In the genomic region with DNA sequence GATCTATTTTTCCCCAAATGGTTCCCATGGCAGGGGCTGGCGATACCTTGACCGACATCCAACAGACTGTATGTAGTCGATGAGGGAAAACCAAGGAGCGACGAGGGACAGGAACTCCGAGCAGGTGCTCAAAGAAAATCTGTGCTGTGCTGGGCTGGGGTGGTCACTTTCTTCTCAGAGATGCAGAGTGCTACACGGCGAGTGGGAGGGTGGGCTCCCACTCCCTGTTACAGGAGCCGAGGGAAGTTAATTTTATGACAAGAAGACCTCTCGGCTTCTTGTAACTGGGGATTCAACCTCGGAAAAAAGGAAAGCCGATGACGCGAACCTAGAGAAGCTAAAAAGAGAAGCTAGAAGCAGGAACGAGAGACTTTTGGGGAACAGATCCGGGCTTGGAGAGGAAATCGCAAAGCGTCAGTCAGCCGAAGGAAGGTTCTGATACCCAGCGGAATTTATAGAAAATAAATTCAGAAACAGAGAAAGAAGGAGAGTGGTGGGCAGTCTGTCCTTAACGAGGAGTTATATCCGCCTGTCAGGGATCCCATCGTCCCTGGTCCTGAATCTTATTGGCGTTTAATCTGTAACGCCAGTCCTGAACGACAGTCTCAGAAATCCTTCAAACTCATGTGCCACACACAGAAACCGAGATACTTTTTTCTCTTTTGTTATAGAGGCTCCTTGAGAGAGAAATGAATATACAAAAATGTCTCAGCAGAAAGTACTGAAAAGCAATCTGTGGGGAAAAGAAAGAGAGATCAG, we compare ENCODE assay signal across 12 cellular contexts.
DNase-seq lines count a peak whose midpoint lies in the region; ATAC-seq and TF ChIP-seq lines count a peak whose summit lies in the region.
"Had no signal": no experiment of that assay in that cellular context is flagged by ENCODE, and none has a peak within 500 bp of the region (broad histone marks: within the 10 kb centered on the region; RNA-seq: fewer than 3 reads in every experiment).

No MANE protein-coding gene starts in this region.

- H3K36me3 ChIP-seq in Caco-2 (ENCODE audit: control insufficient read depth, insufficient read depth, low read length) = no peaks in the 10 kb centered on the region
- no peaks in the 10 kb centered on the region for H3K36me3 ChIP-seq in endodermal cell (ENCODE audit: control insufficient read depth, insufficient read depth, low read length)
- H3K36me3 ChIP-seq in naive thymus-derived CD4-positive, alpha-beta T cell (ENCODE audit: control insufficient read depth in 2 of 3, insufficient read depth in 3 of 3, low read length in 3 of 3) = no peaks in the 10 kb centered on the region
- H3K36me3 ChIP-seq in PC-3 (ENCODE audit: low read depth, low read length) = no peaks in the 10 kb centered on the region
- no peaks in the 10 kb centered on the region for H3K36me3 ChIP-seq in sigmoid colon

- H3K27ac ChIP-seq in endodermal cell (ENCODE audit: low read depth, low read length) = no peak overlapping the region
- no peak overlapping the region for H3K27ac ChIP-seq in naive thymus-derived CD4-positive, alpha-beta T cell (ENCODE audit: low read depth, low read length)
- no peak overlapping the region for H3K27ac ChIP-seq in PC-3 (ENCODE audit: low read length)
- no peak overlapping the region for H3K27ac ChIP-seq in sigmoid colon

- H3K27me3 ChIP-seq in Caco-2 (replicated peaks; ENCODE audit: control insufficient read depth, insufficient read depth, low read length) (no peaks in the 10 kb centered on the region), endodermal cell (ENCODE audit: control insufficient read depth, insufficient read depth, low read length, poor library complexity, severe bottlenecking) (peaks cover 16% of the 10 kb centered on the region), PC-3 (ENCODE audit: low read length) (peaks cover 16% of the 10 kb centered on the region), sigmoid colon (peaks cover 6 to 54% (median 27%) of the 10 kb centered on the region in 3 donors)
- peaks cover 0 to 20% of the 10 kb centered on the region in 2 donors for H3K27me3 ChIP-seq in naive thymus-derived CD4-positive, alpha-beta T cell (ENCODE audit: control insufficient read depth in 2 of 2, insufficient read depth in 2 of 2, low read length in 2 of 2)

- H3K27ac Mint-ChIP-seq in Caco-2 (ENCODE audit: unreplicated experiment) (no peak overlapping the region), endodermal cell (peak overlapping the region; percentile 87)
- peak overlapping the region in 6 of 9 donors; percentile 46 to 80 (median 60) for H3K27ac Mint-ChIP-seq in naive thymus-derived CD4-positive, alpha-beta T cell

- no peaks in the 10 kb centered on the region for H3K4me1 Mint-ChIP-seq in Caco-2 (ENCODE audit: low read depth, unreplicated experiment)
- H3K4me1 Mint-ChIP-seq in endodermal cell = peaks cover 15% of the 10 kb centered on the region
- peaks cover 0 to 4% (median 0%) of the 10 kb centered on the region in 7 donors for H3K4me1 Mint-ChIP-seq in naive thymus-derived CD4-positive, alpha-beta T cell

- no peak for TF ChIP-seq EP300 in sigmoid colon (IDR thresholded peaks at IDR 0.05)

- no peak for ATAC-seq in naive thymus-derived CD4-positive, alpha-beta T cell
- no peak for ATAC-seq in PC-3
- ATAC-seq in GM19452 (IDR thresholded peaks at IDR 0.05; ENCODE audit: unreplicated experiment) = no peak

- WGBS in endodermal cell (ENCODE audit: insufficient coverage in 1 of 2, insufficient read length in 1 of 2), 2 experiments = 1 to 2% methylated on average over 24 to 27 of the region's 27 CpGs
- 7 to 19% methylated on average over 27 of the region's 27 CpGs for whole genome bisulfite sequencing in sigmoid colon, 2 donors

- H3K4me2 ChIP-seq in PC-3 (ENCODE audit: low read length) = no peak overlapping the region

- no peaks in the 10 kb centered on the region for H4K20me1 ChIP-seq in PC-3 (ENCODE audit: low read length)

- CTCF ChIA-PET in Caco-2 (lab: Charles Lee) (no interaction called here), PC-3 (lab: Charles Lee) (no interaction called here)
- CTCF ChIA-PET in naive thymus-derived CD4-positive, alpha-beta T cell (lab: Charles Lee) = no interaction called here

- H3K27me3 Mint-ChIP-seq in Caco-2 (ENCODE audit: insufficient read depth, unreplicated experiment) (peaks cover 5% of the 10 kb centered on the region), endodermal cell (ENCODE audit: insufficient read depth) (peaks cover 56% of the 10 kb centered on the region)
- peaks cover 45 to 67% (median 57%) of the 10 kb centered on the region in 5 donors for H3K27me3 Mint-ChIP-seq in naive thymus-derived CD4-positive, alpha-beta T cell

- H3K79me2 ChIP-seq in PC-3 (ENCODE audit: low read length) = no peaks in the 10 kb centered on the region

- H3K9me2 ChIP-seq in PC-3 (replicated peaks; ENCODE audit: low read length) = no peaks in the 10 kb centered on the region

- H3K4me1 ChIP-seq in Caco-2 (no peaks in the 10 kb centered on the region), endodermal cell (ENCODE audit: control insufficient read depth, insufficient read depth, low read length) (no peaks in the 10 kb centered on the region), PC-3 (ENCODE audit: insufficient read depth, low read length) (no peaks in the 10 kb centered on the region), sigmoid colon (no peaks in the 10 kb centered on the region)
- no peaks in the 10 kb centered on the region for H3K4me1 ChIP-seq in naive thymus-derived CD4-positive, alpha-beta T cell (ENCODE audit: control insufficient read depth in 2 of 2, insufficient read depth in 2 of 2, low read length in 2 of 2)

- H3F3A ChIP-seq in PC-3 (ENCODE audit: low read length, unreplicated experiment) = peaks cover 4% of the 10 kb centered on the region

- peak overlapping the region; percentile 68 for H3K9ac ChIP-seq in endodermal cell (ENCODE audit: extremely low read depth, low read length, poor library complexity, severe bottlenecking)
- no peak overlapping the region for H3K9ac ChIP-seq in PC-3 (ENCODE audit: low read length)

- no peak for TF ChIP-seq POLR2A in sigmoid colon (IDR thresholded peaks at IDR 0.05)

- H3K9me3 ChIP-seq in Caco-2 = no peaks in the 10 kb centered on the region
- no peaks in the 10 kb centered on the region for H3K9me3 ChIP-seq in endodermal cell (ENCODE audit: control insufficient read depth, low read length)
- H3K9me3 ChIP-seq in naive thymus-derived CD4-positive, alpha-beta T cell (ENCODE audit: control insufficient read depth in 2 of 3, low read length in 3 of 3) = peaks cover 0 to 5% (median 0%) of the 10 kb centered on the region in 3 experiments
- no peaks in the 10 kb centered on the region for H3K9me3 ChIP-seq in PC-3 (ENCODE audit: low read length)
- H3K9me3 ChIP-seq in sigmoid colon = no peaks in the 10 kb centered on the region

- H3K4me3 ChIP-seq in Caco-2 (ENCODE audit: low read depth, low read length) (no peak overlapping the region), endodermal cell (ENCODE audit: low read length) (peak overlapping the region; percentile 86), PC-3 (ENCODE audit: low read length) (no peak overlapping the region), sigmoid colon (no peak overlapping the region)
- H3K4me3 ChIP-seq in naive thymus-derived CD4-positive, alpha-beta T cell (ENCODE audit: low read length) = no peak overlapping the region
- H3K4me3 ChIP-seq: lung had no signal

- BruUV-seq in Caco-2 (replicated peaks; lab: Mats Ljungman, UMichigan) = no TSS peak
- BruUV-seq in PC-3 (replicated peaks; lab: Mats Ljungman, UMichigan) = no TSS peak

- intact Hi-C loops in Caco-2 (cut with micrococcal nuclease; ENCODE audit: unreplicated experiment) (no loop called here), PC-3 (cut with micrococcal nuclease) (no loop called here), sigmoid colon (cut with DNase I) (no loop called here)
- intact Hi-C loops in naive thymus-derived CD4-positive, alpha-beta T cell (cut with micrococcal nuclease) = no loop called here

- DNase-seq in Caco-2 (no peak), HT1080 (ENCODE audit: low read depth) (peak; percentile 20), endodermal cell (peak; percentile 68), PC-3 (no peak), globus pallidus (ENCODE audit: low spot score) (no peak), sigmoid colon (no peak)
- peak in 1 of 9 donors; percentile 9 for DNase-seq in naive thymus-derived CD4-positive, alpha-beta T cell
- DNase-seq: activated CD8-positive, alpha-beta memory T cell treated with anti-CD3 and anti-CD28 coated beads, Interleukin-2, amount 50 U/mL, for 48 hours; effector memory CD4-positive, alpha-beta T cell; NCI-H446 had no signal

- H2AFZ ChIP-seq in PC-3 (ENCODE audit: low read length) = no peak overlapping the region

- H3K4me3 Mint-ChIP-seq in Caco-2 (ENCODE audit: unreplicated experiment) (peak overlapping the region; percentile 25), endodermal cell (peak overlapping the region; percentile 69)
- H3K4me3 Mint-ChIP-seq in naive thymus-derived CD4-positive, alpha-beta T cell = peak overlapping the region in 4 of 10 donors; percentile 2 to 60 (median 19)

- H3K9me3 Mint-ChIP-seq in Caco-2 (ENCODE audit: unreplicated experiment) = peaks cover 7% of the 10 kb centered on the region
- H3K9me3 Mint-ChIP-seq in endodermal cell = peaks cover 3% of the 10 kb centered on the region
- H3K9me3 Mint-ChIP-seq in naive thymus-derived CD4-positive, alpha-beta T cell = peaks cover 0 to 68% (median 39%) of the 10 kb centered on the region in 11 donors

- H3K36me3 Mint-ChIP-seq in Caco-2 (ENCODE audit: insufficient read depth, unreplicated experiment) (no peaks in the 10 kb centered on the region), endodermal cell (ENCODE audit: low read depth) (no peaks in the 10 kb centered on the region)
- peaks cover 0 to 19% (median 6%) of the 10 kb centered on the region in 5 donors for H3K36me3 Mint-ChIP-seq in naive thymus-derived CD4-positive, alpha-beta T cell

- TF ChIP-seq CTCF in Caco-2 (IDR thresholded peaks at IDR 0.05; ENCODE audit: insufficient read depth in 1 of 2, low read depth in 1 of 2, low read length in 1 of 2, severe bottlenecking in 1 of 2, unreplicated experiment in 1 of 2) (no peak), endodermal cell (conservative IDR thresholded peaks at IDR 0.05) (no peak), PC-3 (conservative IDR thresholded peaks at IDR 0.05; ENCODE audit: low read depth, low read length) (no peak), sigmoid colon (IDR thresholded peaks at IDR 0.05) (no peak)

- POLR2A ChIA-PET in Caco-2 (lab: Charles Lee) = no interaction called here
- POLR2A ChIA-PET in naive thymus-derived CD4-positive, alpha-beta T cell (lab: Charles Lee) = no interaction called here
- POLR2A ChIA-PET in PC-3 (lab: Charles Lee; ENCODE audit: unreplicated experiment) = no interaction called here

Comparison
In these comparisons a context has a peak if more than half of its experiments do, and no peak if none do; other contexts are left out.
1. DNase-seq: peak in HT1080 (single experiment) and endodermal cell (single experiment); none in Caco-2 (0 of 2), PC-3 (single experiment), globus pallidus (single experiment) and sigmoid colon (single experiment).